In the genomic region with DNA sequence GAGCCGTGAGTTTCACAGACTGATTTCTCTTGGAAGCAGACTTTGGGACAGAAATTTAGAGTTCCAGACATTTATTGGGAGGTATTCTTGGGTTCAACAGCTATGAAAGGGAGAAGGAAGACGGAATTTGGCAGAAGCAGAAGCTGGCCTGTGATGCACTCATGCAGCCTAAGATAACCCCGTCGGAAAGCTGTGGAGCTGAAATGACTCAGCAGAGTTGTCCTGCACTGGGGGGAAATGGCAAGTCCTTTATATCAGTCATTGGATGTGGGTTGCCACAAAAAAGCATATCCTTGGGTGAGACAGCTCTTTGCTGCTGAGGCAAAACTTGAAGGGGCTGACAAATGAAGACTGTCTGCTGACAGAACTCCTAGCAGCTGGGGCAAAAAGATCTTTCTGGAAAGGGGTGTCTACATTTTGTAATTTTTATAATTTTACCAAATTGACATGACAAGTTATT, we compare ENCODE assay signal across 9 cellular contexts. TPM values are rescaled to one million over a fixed set of nuclear protein-coding genes. Genes with fewer than 3 reads are reported as not detected.
DNase-seq lines count a peak whose midpoint lies in the region; ATAC-seq, FAIRE-seq and TF ChIP-seq lines count a peak whose summit lies in the region.
"Had no signal": no experiment of that assay in that cellular context is flagged by ENCODE, and none has a peak within 500 bp of the region (broad histone marks: within the 10 kb centered on the region; RNA-seq: fewer than 3 reads in every experiment).

No MANE protein-coding gene starts in this region.

- H3K27me3 Mint-ChIP-seq in astrocyte (ENCODE audit: low read depth, unreplicated experiment), result no peaks in the 10 kb centered on the region

- DNase-seq in GM13977 (ENCODE audit: low spot score) (peak; percentile 57), KBM-7 (peak; percentile 92), astrocyte (ENCODE audit: low read depth) (peak; percentile 77), retina (no peak), NCI-H774 (lab: John Stamatoyannopoulos, UW) (no peak)

- ATAC-seq in GM19455 (IDR thresholded peaks at IDR 0.05; ENCODE audit: unreplicated experiment) (no peak), GM19035 (IDR thresholded peaks at IDR 0.05; ENCODE audit: unreplicated experiment) (no peak)
- ATAC-seq: Panc1 had no signal

- no peaks in the 10 kb centered on the region for H3K9me3 Mint-ChIP-seq in astrocyte (ENCODE audit: unreplicated experiment)

- peak; percentile 90 for FAIRE-seq in astrocyte (lab: Jason Lieb, UNC)

- H3K4me2 ChIP-seq in astrocyte (ENCODE audit: low read length), result peak overlapping the region; percentile 4

- H3K27ac ChIP-seq in astrocyte (ENCODE audit: low read depth, low read length), result no peak overlapping the region
- H3K27ac ChIP-seq in muscle layer of duodenum (ENCODE audit: low read length), result peak overlapping the region; percentile 21

- H3K36me3 ChIP-seq in astrocyte (ENCODE audit: insufficient read depth, low read length) (no peaks in the 10 kb centered on the region), muscle layer of duodenum (ENCODE audit: control insufficient read depth in 1 of 2, insufficient read depth in 2 of 2, low read length in 2 of 2) (no peaks in the 10 kb centered on the region)

- no peaks in the 10 kb centered on the region for H3K9me3 ChIP-seq in astrocyte (ENCODE audit: insufficient read depth, low read depth, low read length)
- H3K9me3 ChIP-seq in muscle layer of duodenum (ENCODE audit: control insufficient read depth in 1 of 2, low read length in 2 of 2), result no peaks in the 10 kb centered on the region

- H3K4me1 Mint-ChIP-seq in astrocyte (ENCODE audit: low read depth, unreplicated experiment), result peaks cover 4% of the 10 kb centered on the region

- in situ Hi-C loops in GM13977 (cut with MboI; ENCODE audit: low pct_unique_long_range_greater_than_20kb, low sequenced_read_pairs, unreplicated experiment) (no loop called here), KBM-7 (cut with MboI; ENCODE audit: low pct_unique_long_range_greater_than_20kb, low sequenced_read_pairs) (no loop called here)

- H3K9ac ChIP-seq in astrocyte (ENCODE audit: low read length), result no peak overlapping the region

- no peaks in the 10 kb centered on the region for H3K27me3 ChIP-seq in astrocyte (ENCODE audit: insufficient read depth, low read length)
- no peaks in the 10 kb centered on the region for H3K27me3 ChIP-seq in muscle layer of duodenum (ENCODE audit: low read depth, low read length)

- H3K4me1 ChIP-seq in astrocyte (ENCODE audit: insufficient read depth, low read length) (peaks cover 4% of the 10 kb centered on the region), muscle layer of duodenum (ENCODE audit: control insufficient read depth in 1 of 2, insufficient read depth in 2 of 2, low read length in 2 of 2) (no peaks in the 10 kb centered on the region)

- no peaks in the 10 kb centered on the region for H3K79me2 ChIP-seq in astrocyte (ENCODE audit: insufficient read depth, low read length)

- no peak for TF ChIP-seq CTCF in GM13977 (IDR thresholded peaks at IDR 0.05; ENCODE audit: extremely low read depth, insufficient read depth, missing control alignments)
- no peak for TF ChIP-seq CTCF in astrocyte (IDR thresholded peaks at IDR 0.05; ENCODE audit: insufficient read depth, low read depth, low read length)

- H3K4me3 ChIP-seq in astrocyte (ENCODE audit: insufficient read depth, low read depth, low read length), result no peak overlapping the region
- no peak overlapping the region for H3K4me3 ChIP-seq in muscle layer of duodenum (ENCODE audit: low read depth in 1 of 2, low read length in 2 of 2)

- no peaks in the 10 kb centered on the region for H3K36me3 Mint-ChIP-seq in astrocyte (ENCODE audit: low read depth, unreplicated experiment)

- H3K27ac Mint-ChIP-seq in astrocyte (ENCODE audit: unreplicated experiment), result peak overlapping the region; percentile 9

- no peak overlapping the region for H3K4me3 Mint-ChIP-seq in astrocyte (ENCODE audit: unreplicated experiment)

- no peak overlapping the region for H2AFZ ChIP-seq in astrocyte (ENCODE audit: low read depth, low read length)

- H4K20me1 ChIP-seq in astrocyte (ENCODE audit: insufficient read depth, low read length), result no peaks in the 10 kb centered on the region

RNA-seq across cellular contexts. Expression of gene MICU1, which starts 11.5 kb away (rescaled TPM):
- total RNA-seq in astrocyte, result 28.7 and 31.3 TPM in 2 replicates

RNA-seq across cellular contexts. Expression of gene MCU, which starts 54.5 kb away (rescaled TPM):
- total RNA-seq in astrocyte, result 29.3 and 31.8 TPM in 2 replicates

Comparison
In these comparisons a context has a peak if more than half of its experiments do, and no peak if none do; other contexts are left out.
1. DNase-seq: peak in GM13977 (single experiment), KBM-7 (single experiment) and astrocyte (single experiment); none in retina (single experiment) and NCI-H774 (single experiment).